Comparison of ENCODE assay signal across 21 cellular contexts in genomic region chr5:91425046-91425445, GRCh38. TPM values are rescaled to one million over a fixed set of nuclear protein-coding genes. Genes with fewer than 3 reads are reported as not detected.
DNase-seq lines count a peak whose midpoint lies in the region; ATAC-seq and TF ChIP-seq lines count a peak whose summit lies in the region.
"Had no signal": no experiment of that assay in that cellular context is flagged by ENCODE, and none has a peak within 500 bp of the region (broad histone marks: within the 10 kb centered on the region; RNA-seq: fewer than 3 reads in every experiment).

No MANE protein-coding gene starts in this region.

- H3K27me3 ChIP-seq in GM23338 (ENCODE audit: insufficient read depth) (no peaks in the 10 kb centered on the region), iPS-18a (ENCODE audit: control insufficient read depth, insufficient read depth, low read length) (no peaks in the 10 kb centered on the region), thyroid gland (no peaks in the 10 kb centered on the region)
- no peaks in the 10 kb centered on the region for H3K27me3 ChIP-seq in CD4-positive, alpha-beta memory T cell (ENCODE audit: insufficient read depth, low read length)
- H3K27me3 ChIP-seq: Peyer's patch, SJSA1 had no signal

- H3K4me3 ChIP-seq in GM23338: no peak overlapping the region
- H3K4me3 ChIP-seq in iPS-18a (ENCODE audit: low read length): no peak overlapping the region
- H3K4me3 ChIP-seq in CD4-positive, alpha-beta memory T cell (ENCODE audit: low read length in 2 of 2): no peak overlapping the region
- H3K4me3 ChIP-seq in thyroid gland (replicated peaks in 1 of 3): no peak overlapping the region
- H3K4me3 ChIP-seq: Peyer's patch, SJSA1 had no signal

- no peak overlapping the region for H2AFZ ChIP-seq in GM23338

- ATAC-seq in GM23338: peak; percentile 86

- H3K36me3 ChIP-seq in GM23338 (ENCODE audit: insufficient read depth) (no peaks in the 10 kb centered on the region), iPS-18a (ENCODE audit: control insufficient read depth, low read depth, low read length) (no peaks in the 10 kb centered on the region), thyroid gland (no peaks in the 10 kb centered on the region)
- H3K36me3 ChIP-seq in CD4-positive, alpha-beta memory T cell (ENCODE audit: insufficient read depth, low read length): no peaks in the 10 kb centered on the region
- H3K36me3 ChIP-seq: Peyer's patch had no signal

- peaks cover 12% of the 10 kb centered on the region for H3K4me1 ChIP-seq in GM23338 (ENCODE audit: insufficient read depth)
- H3K4me1 ChIP-seq in iPS-18a (ENCODE audit: control insufficient read depth, low read depth, low read length): peaks cover 11% of the 10 kb centered on the region
- H3K4me1 ChIP-seq in CD4-positive, alpha-beta memory T cell (ENCODE audit: insufficient read depth, low read length): no peaks in the 10 kb centered on the region
- H3K4me1 ChIP-seq in thyroid gland: no peaks in the 10 kb centered on the region
- H3K4me1 ChIP-seq: Peyer's patch, SJSA1 had no signal

- TF ChIP-seq CTCF in GM23338 (conservative IDR thresholded peaks at IDR 0.05; ENCODE audit: low read depth in 2 of 2) (no peak), thyroid gland (IDR thresholded peaks at IDR 0.05) (no peak)

- H3K79me2 ChIP-seq in GM23338 (replicated peaks; ENCODE audit: insufficient read depth): no peaks in the 10 kb centered on the region

- no peak overlapping the region for H3K9ac ChIP-seq in iPS-18a (ENCODE audit: low read length)

- 0 out of 2 replicates have a peak, but pooled peaks cover 3% of the 10 kb centered on the region for H3K9me2 ChIP-seq in GM23338 (ENCODE audit: insufficient read depth)

- CTCF ChIA-PET in CD4-positive, alpha-beta memory T cell (lab: Charles Lee; ENCODE audit: partially characterized antibody): interaction anchor here (1.2 kb wide), 1 partner anchor 205 kb away, joined by 3 read pairs; no protein-coding TSS in a partner anchor

- no peaks in the 10 kb centered on the region for H4K20me1 ChIP-seq in GM23338 (replicated peaks; ENCODE audit: insufficient read depth)

- intact Hi-C loops in CD4-positive, alpha-beta memory T cell (cut with micrococcal nuclease): no loop called here
- intact Hi-C loops in thyroid gland (cut with DNase I): no loop called here

- no peaks in the 10 kb centered on the region for H3K9me3 ChIP-seq in iPS-18a (ENCODE audit: control insufficient read depth, low read depth, low read length)
- no peaks in the 10 kb centered on the region for H3K9me3 ChIP-seq in CD4-positive, alpha-beta memory T cell (ENCODE audit: control insufficient read depth in 1 of 2, low read length in 2 of 2)
- H3K9me3 ChIP-seq in thyroid gland: no peaks in the 10 kb centered on the region
- H3K9me3 ChIP-seq: Peyer's patch, SJSA1 had no signal

- H3F3A ChIP-seq in GM23338 (replicated peaks; ENCODE audit: low read depth): no peaks in the 10 kb centered on the region

- POLR2A ChIA-PET in CD4-positive, alpha-beta memory T cell (lab: Charles Lee; ENCODE audit: partially characterized antibody): no interaction called here

- peaks cover 21% of the 10 kb centered on the region for H3K4me1 Mint-ChIP-seq in GM23338
- peaks cover 0 to 6% (median 1%) of the 10 kb centered on the region in 4 donors for H3K4me1 Mint-ChIP-seq in CD4-positive, alpha-beta memory T cell

- H3K36me3 Mint-ChIP-seq in GM23338 (ENCODE audit: low read depth): no peaks in the 10 kb centered on the region
- H3K36me3 Mint-ChIP-seq in CD4-positive, alpha-beta memory T cell: peaks cover 4 to 5% of the 10 kb centered on the region in 2 donors

- H3K4me3 Mint-ChIP-seq in GM23338: no peak overlapping the region
- no peak overlapping the region for H3K4me3 Mint-ChIP-seq in CD4-positive, alpha-beta memory T cell
- H3K4me3 Mint-ChIP-seq: HFFc6 had no signal

- TF ChIP-seq POLR2A in thyroid gland (IDR thresholded peaks at IDR 0.05): no peak

- H3K27me3 Mint-ChIP-seq in GM23338 (ENCODE audit: insufficient read depth, low read depth, poor library complexity): peaks cover under 1% of the 10 kb centered on the region
- H3K27me3 Mint-ChIP-seq in CD4-positive, alpha-beta memory T cell: no peaks in the 10 kb centered on the region

- H3K4me2 ChIP-seq in GM23338: 0 out of 2 replicates have a peak overlapping the region, but pooled peaks have one; percentile 23

- DNase-seq in DMS79 (lab: John Stamatoyannopoulos, UW) (peak; percentile 42), GM23338 (ENCODE audit: low spot score) (peak; percentile 25), NCI-H345 (lab: John Stamatoyannopoulos, UW) (peak; percentile 53), thyroid gland (no peak), hepatic stellate cell (ENCODE audit: low spot score) (no peak)
- no peak for DNase-seq in CD4-positive, alpha-beta memory T cell
- DNase-seq: ACHN; C1 segment of cervical spinal cord; DND-41; GOT3; HFFc6; IMR-90; NCI-H1694 treated with DMSO at 0.1 percent for 48 hours; NCI-H446; NCI-H526 treated with DMSO at 0.1 percent for 48 hours; NK-92 treated with Interleukin-12 subunit alpha and Interleukin-12 subunit beta, amount 100 ng/mL, for 24 hours; Peyer's patch; SW 1271; T-helper 2 cell had no signal

- 0 out of 3 replicates have a peak, but pooled peaks cover under 1% of the 10 kb centered on the region for H3K9me3 Mint-ChIP-seq in GM23338
- peaks cover 0 to 9% (median 6%) of the 10 kb centered on the region in 8 donors for H3K9me3 Mint-ChIP-seq in CD4-positive, alpha-beta memory T cell
- H3K9me3 Mint-ChIP-seq: HFFc6 had no signal

- H3K27ac Mint-ChIP-seq in GM23338: no peak overlapping the region
- H3K27ac Mint-ChIP-seq in CD4-positive, alpha-beta memory T cell: no peak overlapping the region
- H3K27ac Mint-ChIP-seq: HFFc6 had no signal

- H3K27ac ChIP-seq in GM23338 (ENCODE audit: low read depth) (no peak overlapping the region), iPS-18a (ENCODE audit: low read length) (peak overlapping the region; percentile 21), thyroid gland (no peak overlapping the region)
- no peak overlapping the region for H3K27ac ChIP-seq in CD4-positive, alpha-beta memory T cell (ENCODE audit: low read depth, low read length)
- H3K27ac ChIP-seq: Peyer's patch, SJSA1 had no signal

TF ChIP-seq in GM23338, 12 proteins besides CTCF, POLR2A, EP300 and RAD21:
- TF ChIP-seq, protein P1, sequence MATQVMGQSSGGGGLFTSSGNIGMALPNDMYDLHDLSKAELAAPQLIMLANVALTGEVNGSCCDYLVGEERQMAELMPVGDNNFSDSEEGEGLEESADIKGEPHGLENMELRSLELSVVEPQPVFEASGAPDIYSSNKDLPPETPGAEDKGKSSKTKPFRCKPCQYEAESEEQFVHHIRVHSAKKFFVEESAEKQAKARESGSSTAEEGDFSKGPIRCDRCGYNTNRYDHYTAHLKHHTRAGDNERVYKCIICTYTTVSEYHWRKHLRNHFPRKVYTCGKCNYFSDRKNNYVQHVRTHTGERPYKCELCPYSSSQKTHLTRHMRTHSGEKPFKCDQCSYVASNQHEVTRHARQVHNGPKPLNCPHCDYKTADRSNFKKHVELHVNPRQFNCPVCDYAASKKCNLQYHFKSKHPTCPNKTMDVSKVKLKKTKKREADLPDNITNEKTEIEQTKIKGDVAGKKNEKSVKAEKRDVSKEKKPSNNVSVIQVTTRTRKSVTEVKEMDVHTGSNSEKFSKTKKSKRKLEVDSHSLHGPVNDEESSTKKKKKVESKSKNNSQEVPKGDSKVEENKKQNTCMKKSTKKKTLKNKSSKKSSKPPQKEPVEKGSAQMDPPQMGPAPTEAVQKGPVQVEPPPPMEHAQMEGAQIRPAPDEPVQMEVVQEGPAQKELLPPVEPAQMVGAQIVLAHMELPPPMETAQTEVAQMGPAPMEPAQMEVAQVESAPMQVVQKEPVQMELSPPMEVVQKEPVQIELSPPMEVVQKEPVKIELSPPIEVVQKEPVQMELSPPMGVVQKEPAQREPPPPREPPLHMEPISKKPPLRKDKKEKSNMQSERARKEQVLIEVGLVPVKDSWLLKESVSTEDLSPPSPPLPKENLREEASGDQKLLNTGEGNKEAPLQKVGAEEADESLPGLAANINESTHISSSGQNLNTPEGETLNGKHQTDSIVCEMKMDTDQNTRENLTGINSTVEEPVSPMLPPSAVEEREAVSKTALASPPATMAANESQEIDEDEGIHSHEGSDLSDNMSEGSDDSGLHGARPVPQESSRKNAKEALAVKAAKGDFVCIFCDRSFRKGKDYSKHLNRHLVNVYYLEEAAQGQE (IDR thresholded peaks at IDR 0.05; ENCODE audit: unreplicated experiment): no peak
- no peak for TF ChIP-seq NANOG (IDR thresholded peaks at IDR 0.05; ENCODE audit: borderline replicate concordance)
- no peak for TF ChIP-seq POLR2AphosphoS5 (IDR thresholded peaks at IDR 0.05; ENCODE audit: low read depth)
- TF ChIP-seq ZNF331 (CRISPR knock-in tag; IDR thresholded peaks at IDR 0.05; ENCODE audit: low read depth): no peak
- TF ChIP-seq JUNB (IDR thresholded peaks at IDR 0.05; ENCODE audit: unreplicated experiment): no peak
- TF ChIP-seq ZNF114 (CRISPR knock-in tag; IDR thresholded peaks at IDR 0.05): no peak
- TF ChIP-seq ETS1 (IDR thresholded peaks at IDR 0.05): no peak
- no peak for TF ChIP-seq STAT1 (IDR thresholded peaks at IDR 0.05; ENCODE audit: unreplicated experiment)
- TF ChIP-seq EZH2 (IDR thresholded peaks at IDR 0.05; ENCODE audit: low read depth, unreplicated experiment): no peak

RNA-seq across cellular contexts. Expression of gene ARRDC3, which starts 41.9 kb away (rescaled TPM):
- total RNA-seq in GM23338 (2014; rRNA removed; shearing (Covaris generic)): 13.6 and 16.5 TPM in 2 replicates
- polyA plus RNA-seq in GM23338 (2016; fragmentation: Nextera tagmentation; extraction: Ambion mirVana): 8.5 and 11.9 TPM in 2 replicates
- 100 to 1,000 TPM; 123 to 130 TPM for total RNA-seq in CD4-positive, alpha-beta memory T cell
- polyA plus RNA-seq in CD4-positive, alpha-beta memory T cell: 10 to 100 TPM; 46.7 to 66.6 TPM
- total RNA-seq in thyroid gland: 100 to 1,000 TPM; 168 to 289 (median 228) TPM

Comparison
In these comparisons a context has a peak if more than half of its experiments do, and no peak if none do; other contexts are left out.
1. DNase-seq: peak in DMS79 (single experiment), GM23338 (single experiment) and NCI-H345 (single experiment); none in CD4-positive, alpha-beta memory T cell (0 of 5), thyroid gland (0 of 2) and hepatic stellate cell (single experiment).